ENCODE assay signal across 9 cellular contexts in genomic region chr17:45130640-45131293, GRCh38. TPM values are rescaled to one million over a fixed set of nuclear protein-coding genes. Genes with fewer than 3 reads are reported as not detected.
A peak's percentile ranks its signal among the peaks of the same experiment; 100 is the strongest.
DNase-seq lines count a peak whose midpoint lies in the region; TF ChIP-seq lines count a peak whose summit lies in the region.
"Had no signal": no experiment of that assay in that cellular context is flagged by ENCODE, and none has a peak within 500 bp of the region (broad histone marks: within the 10 kb centered on the region; RNA-seq: fewer than 3 reads in every experiment).

No MANE protein-coding gene starts in this region.

- H3K9me3 ChIP-seq in smooth muscle cell (replicated peaks; ENCODE audit: low read depth): no peaks in the 10 kb centered on the region

- peaks cover 6% of the 10 kb centered on the region for H3K27me3 Mint-ChIP-seq in activated T-helper 1 cell treated with anti-CD3 and anti-CD28 coated beads, Interleukin-12 subunit alpha, Interleukin-12 subunit beta, Interleukin-2, Interleukin-4 antibody, amounts not matched to agents 30 ng/mL and 10 ng/mL and 1 ng/mL, durations not matched to agents 14 hours and 24 hours and 36 hours (ENCODE audit: insufficient read depth)
- peaks cover 8 to 10% (median 9%) of the 10 kb centered on the region in 3 donors for H3K27me3 Mint-ChIP-seq in immature natural killer cell (ENCODE audit: low read depth in 3 of 3)

- peaks cover 6% of the 10 kb centered on the region for H3K4me1 Mint-ChIP-seq in activated T-helper 1 cell treated with anti-CD3 and anti-CD28 coated beads, Interleukin-12 subunit alpha, Interleukin-12 subunit beta, Interleukin-2, Interleukin-4 antibody, amounts not matched to agents 30 ng/mL and 10 ng/mL and 1 ng/mL, durations not matched to agents 14 hours and 24 hours and 36 hours (ENCODE audit: low read depth)
- H3K4me1 Mint-ChIP-seq in immature natural killer cell: peaks cover 11 to 14% of the 10 kb centered on the region in 2 donors

- H3K27me3 ChIP-seq in H7 (ENCODE audit: control insufficient read depth, insufficient read depth, low read length) (no peaks in the 10 kb centered on the region), smooth muscle cell (ENCODE audit: low read depth) (no peaks in the 10 kb centered on the region)

- H3F3A ChIP-seq in smooth muscle cell (ENCODE audit: low read depth): peaks cover 19% of the 10 kb centered on the region

- H3K4me3 Mint-ChIP-seq in activated T-helper 1 cell treated with anti-CD3 and anti-CD28 coated beads, Interleukin-12 subunit alpha, Interleukin-12 subunit beta, Interleukin-2, Interleukin-4 antibody, amounts not matched to agents 30 ng/mL and 10 ng/mL and 1 ng/mL, durations not matched to agents 14 hours and 24 hours and 36 hours: peak overlapping the region; percentile 72
- peak overlapping the region; percentile 24 to 93 (median 51) for H3K4me3 Mint-ChIP-seq in immature natural killer cell

- H3K9ac ChIP-seq in smooth muscle cell (ENCODE audit: low read depth): peak overlapping the region; percentile 8

- no peak overlapping the region for H3K27ac Mint-ChIP-seq in activated T-helper 1 cell treated with anti-CD3 and anti-CD28 coated beads, Interleukin-12 subunit alpha, Interleukin-12 subunit beta, Interleukin-2, Interleukin-4 antibody, amounts not matched to agents 30 ng/mL and 10 ng/mL and 1 ng/mL, durations not matched to agents 14 hours and 24 hours and 36 hours
- no peak overlapping the region for H3K27ac Mint-ChIP-seq in immature natural killer cell

- H3K4me2 ChIP-seq in smooth muscle cell: peak overlapping the region; percentile 95

- intact Hi-C loops in activated T-helper 1 cell treated with anti-CD3 and anti-CD28 coated beads, Interleukin-12 subunit alpha, Interleukin-12 subunit beta, Interleukin-2, Interleukin-4 antibody, amounts not matched to agents 30 ng/mL and 10 ng/mL and 1 ng/mL, durations not matched to agents 14 hours and 24 hours and 36 hours (cut with micrococcal nuclease): no loop called here

- DNase-seq in H7: peak; percentile 60
- DNase-seq in activated T-helper 1 cell treated with anti-CD3 and anti-CD28 coated beads, Interleukin-12 subunit alpha, Interleukin-12 subunit beta, Interleukin-2, Interleukin-4 antibody, amounts not matched to agents 30 ng/mL and 10 ng/mL and 1 ng/mL, durations not matched to agents 14 hours and 24 hours and 36 hours (ENCODE audit: low spot score): no peak
- DNase-seq in immature natural killer cell: no peak
- no peak for DNase-seq in smooth muscle cell (lab: John Stamatoyannopoulos, UW; ENCODE audit: unreplicated experiment)
- DNase-seq in Kasumi-1 (lab: John Stamatoyannopoulos, UW): no peak
- no peak for DNase-seq in epidermal melanocyte (ENCODE audit: insufficient read length, low spot score)
- no peak for DNase-seq in AML-193 (lab: John Stamatoyannopoulos, UW)
- DNase-seq: activated CD8-positive, alpha-beta memory T cell treated with anti-CD3 and anti-CD28 coated beads for 24 hours; stimulated activated CD4-positive, alpha-beta T cell treated with anti-CD3 and anti-CD28 coated beads, Interleukin-1b, Interleukin-23, amount 100 ng/mL, for 48 hours had no signal

- no peak overlapping the region for H3K4me3 ChIP-seq in H7 (ENCODE audit: insufficient read depth, low read depth, low read length)
- peak overlapping the region; percentile 94 for H3K4me3 ChIP-seq in smooth muscle cell

- peak overlapping the region; percentile 96 for H3K27ac ChIP-seq in smooth muscle cell (ENCODE audit: low read depth)

- H3K9me3 Mint-ChIP-seq in activated T-helper 1 cell treated with anti-CD3 and anti-CD28 coated beads, Interleukin-12 subunit alpha, Interleukin-12 subunit beta, Interleukin-2, Interleukin-4 antibody, amounts not matched to agents 30 ng/mL and 10 ng/mL and 1 ng/mL, durations not matched to agents 14 hours and 24 hours and 36 hours: no peaks in the 10 kb centered on the region
- H3K9me3 Mint-ChIP-seq in immature natural killer cell: no peaks in the 10 kb centered on the region

- no peaks in the 10 kb centered on the region for H4K20me1 ChIP-seq in smooth muscle cell (ENCODE audit: low read depth)

- H2AFZ ChIP-seq in smooth muscle cell (ENCODE audit: low read depth): no peak overlapping the region

- WGBS in smooth muscle cell (ENCODE audit: low lambda C conversion rate): over 99% methylated on average over 7 of the region's 8 CpGs

- peaks cover 22% of the 10 kb centered on the region for H3K4me1 ChIP-seq in smooth muscle cell (ENCODE audit: low read depth)

- no peak for TF ChIP-seq CTCF in smooth muscle cell (IDR thresholded peaks at IDR 0.05; ENCODE audit: borderline replicate concordance, insufficient read depth, poor library complexity, severe bottlenecking)

- no peaks in the 10 kb centered on the region for H3K36me3 ChIP-seq in H7 (replicated peaks; ENCODE audit: control insufficient read depth, insufficient read depth, low read length)
- H3K36me3 ChIP-seq in smooth muscle cell (ENCODE audit: low read depth): no peaks in the 10 kb centered on the region

- H3K79me2 ChIP-seq in smooth muscle cell (ENCODE audit: low read depth): peaks cover 42% of the 10 kb centered on the region

- H3K36me3 Mint-ChIP-seq in activated T-helper 1 cell treated with anti-CD3 and anti-CD28 coated beads, Interleukin-12 subunit alpha, Interleukin-12 subunit beta, Interleukin-2, Interleukin-4 antibody, amounts not matched to agents 30 ng/mL and 10 ng/mL and 1 ng/mL, durations not matched to agents 14 hours and 24 hours and 36 hours (ENCODE audit: low read depth): no peaks in the 10 kb centered on the region
- no peaks in the 10 kb centered on the region for H3K36me3 Mint-ChIP-seq in immature natural killer cell

RNA-seq across cellular contexts. Expression of gene PLCD3, which starts 1.5 kb away (rescaled TPM):
- 24.1 and 28.6 TPM in 2 replicates for total RNA-seq in H7 (2014; rRNA removed; shearing (Covaris generic))
- total RNA-seq in activated T-helper 1 cell treated with anti-CD3 and anti-CD28 coated beads, Interleukin-12 subunit alpha, Interleukin-12 subunit beta, Interleukin-2, Interleukin-4 antibody, amounts not matched to agents 30 ng/mL and 10 ng/mL and 1 ng/mL, durations not matched to agents 14 hours and 24 hours and 36 hours: 2.4 and 4.3 TPM in 2 replicates
- polyA plus RNA-seq in immature natural killer cell (under 1 TPM in 1 of 3 donors, not detected in 2; 0.75 TPM), smooth muscle cell (33.4 and 33.7 TPM in 2 replicates)
- total RNA-seq in smooth muscle cell: 24.0 and 43.3 TPM in 2 replicates

RNA-seq across cellular contexts. Expression of gene ACBD4, which starts 4.7 kb away (rescaled TPM):
- total RNA-seq in H7 (2014; rRNA removed; shearing (Covaris generic)): 1.5 and 6.0 TPM in 2 replicates
- 11.3 and 12.5 TPM in 2 replicates for total RNA-seq in activated T-helper 1 cell treated with anti-CD3 and anti-CD28 coated beads, Interleukin-12 subunit alpha, Interleukin-12 subunit beta, Interleukin-2, Interleukin-4 antibody, amounts not matched to agents 30 ng/mL and 10 ng/mL and 1 ng/mL, durations not matched to agents 14 hours and 24 hours and 36 hours
- polyA plus RNA-seq in immature natural killer cell (10 to 100 TPM in 2 of 3 donors, 1 to 10 TPM in 1; 7.9 to 11.2 (median 10.4) TPM), smooth muscle cell (5.0 and 5.9 TPM in 2 replicates)
- 0.49 and 4.6 TPM in 2 replicates for total RNA-seq in smooth muscle cell

RNA-seq across cellular contexts. Expression of gene HEXIM1, which starts 17.5 kb away (rescaled TPM):
- total RNA-seq in H7 (2014; rRNA removed; shearing (Covaris generic)): 4.1 and 4.6 TPM in 2 replicates
- total RNA-seq in activated T-helper 1 cell treated with anti-CD3 and anti-CD28 coated beads, Interleukin-12 subunit alpha, Interleukin-12 subunit beta, Interleukin-2, Interleukin-4 antibody, amounts not matched to agents 30 ng/mL and 10 ng/mL and 1 ng/mL, durations not matched to agents 14 hours and 24 hours and 36 hours: 65.9 and 67.9 TPM in 2 replicates
- polyA plus RNA-seq in immature natural killer cell: 1 to 10 TPM; 1.1 to 7.2 (median 3.0) TPM
- 9.3 and 13.7 TPM in 2 replicates for total RNA-seq in smooth muscle cell
- 9.4 TPM in 2 replicates for polyA plus RNA-seq in smooth muscle cell

RNA-seq across cellular contexts. Expression of gene HEXIM2, which starts 30.9 kb away (rescaled TPM):
- 11.5 and 11.9 TPM in 2 replicates for total RNA-seq in H7 (2014; rRNA removed; shearing (Covaris generic))
- 6.7 and 7.1 TPM in 2 replicates for total RNA-seq in activated T-helper 1 cell treated with anti-CD3 and anti-CD28 coated beads, Interleukin-12 subunit alpha, Interleukin-12 subunit beta, Interleukin-2, Interleukin-4 antibody, amounts not matched to agents 30 ng/mL and 10 ng/mL and 1 ng/mL, durations not matched to agents 14 hours and 24 hours and 36 hours
- polyA plus RNA-seq in immature natural killer cell (1 to 10 TPM; 1.9 to 7.4 (median 5.6) TPM), smooth muscle cell (6.1 and 6.8 TPM in 2 replicates)
- total RNA-seq in smooth muscle cell: 3.4 TPM in 2 replicates
